Comparison of ENCODE assay signal across 27 cellular contexts in the genomic region with DNA sequence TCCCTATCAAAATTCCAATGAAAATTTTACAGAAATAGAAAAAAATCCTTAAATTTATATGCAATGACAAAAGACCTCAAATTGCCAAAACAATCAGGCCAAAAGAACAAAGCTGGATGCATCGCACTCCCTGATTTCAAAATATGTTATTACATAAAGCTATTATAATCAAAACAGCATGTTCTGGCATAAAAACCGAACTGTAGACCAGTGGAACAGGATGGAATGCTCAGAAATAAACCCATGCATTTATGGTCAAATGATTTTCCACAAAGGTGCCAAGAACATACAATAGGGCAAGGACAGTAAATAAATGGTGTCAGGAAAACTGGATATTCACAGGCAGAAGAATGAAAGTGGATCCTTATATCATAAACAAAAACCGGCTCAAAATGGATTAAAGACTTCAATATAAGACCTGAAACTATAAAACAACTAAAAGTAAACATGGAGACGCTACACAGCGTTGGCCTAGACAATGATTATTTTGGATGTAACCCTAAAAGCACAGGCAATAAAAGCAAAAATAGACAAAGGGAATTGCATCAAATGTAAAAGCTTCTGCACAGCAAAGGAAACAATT. TPM values are rescaled to one million over a fixed set of nuclear protein-coding genes. Genes with fewer than 3 reads are reported as not detected.
"Had no signal": no experiment of that assay in that cellular context is flagged by ENCODE, and none has a peak within 500 bp of the region (broad histone marks: within the 10 kb centered on the region; RNA-seq: fewer than 3 reads in every experiment).

No MANE protein-coding gene starts in this region.

- H3K9me3 Mint-ChIP-seq: activated T-cell treated with anti-CD3 and anti-CD28 coated beads, Interleukin-2, amount 50 U/mL, for 72 hours; stimulated activated effector memory CD8-positive, alpha-beta T cell treated with anti-CD3 and anti-CD28 coated beads, Interleukin-12 subunit alpha, Interleukin-12 subunit beta, amount 100 ng/mL, for 72 hours had no signal

- H3K27ac ChIP-seq: ascending aorta, coronary artery, esophagus muscularis mucosa, gastroesophageal sphincter, heart right ventricle, left ventricle myocardium inferior, pancreas, right lobe of liver, stomach, thoracic aorta, upper lobe of right lung had no signal

- H3K36me3 Mint-ChIP-seq: stimulated activated effector memory CD8-positive, alpha-beta T cell treated with anti-CD3 and anti-CD28 coated beads, Interleukin-12 subunit alpha, Interleukin-12 subunit beta, amount 100 ng/mL, for 72 hours had no signal

- H3K4me3 Mint-ChIP-seq: activated T-cell treated with anti-CD3 and anti-CD28 coated beads, Interleukin-2, amount 50 U/mL, for 72 hours; naive B cell; stimulated activated effector memory CD8-positive, alpha-beta T cell treated with anti-CD3 and anti-CD28 coated beads, Interleukin-12 subunit alpha, Interleukin-12 subunit beta, amount 100 ng/mL, for 72 hours; T-cell had no signal

- H3K27me3 Mint-ChIP-seq: naive B cell, T-cell had no signal

- H3K4me1 Mint-ChIP-seq: naive B cell; stimulated activated effector memory CD8-positive, alpha-beta T cell treated with anti-CD3 and anti-CD28 coated beads, Interleukin-12 subunit alpha, Interleukin-12 subunit beta, amount 100 ng/mL, for 72 hours; T-cell had no signal

- ATAC-seq: activated CD4-positive, CD25-positive, alpha-beta regulatory T cell treated with anti-CD3 and anti-CD28 coated beads, Interleukin-2, amount 50 U/mL, for 24 hours; activated T-cell treated with anti-CD3 and anti-CD28 coated beads, Interleukin-2, amount 50 U/mL, for 72 hours; gastroesophageal sphincter; heart right ventricle; mucosa of descending colon; pancreas; right lobe of liver; SK-N-SH treated with all-trans-retinoic acid at 6 μM for 48 hours; stimulated activated effector memory CD8-positive, alpha-beta T cell treated with anti-CD3 and anti-CD28 coated beads, Interleukin-12 subunit alpha, Interleukin-12 subunit beta, amount 100 ng/mL, for 72 hours; T-cell; upper lobe of right lung had no signal

- H3K27ac Mint-ChIP-seq: activated T-cell treated with anti-CD3 and anti-CD28 coated beads, Interleukin-2, amount 50 U/mL, for 72 hours; naive B cell; stimulated activated effector memory CD8-positive, alpha-beta T cell treated with anti-CD3 and anti-CD28 coated beads, Interleukin-12 subunit alpha, Interleukin-12 subunit beta, amount 100 ng/mL, for 72 hours; T-cell had no signal

- DNase-seq: activated CD8-positive, alpha-beta memory T cell treated with anti-CD3 and anti-CD28 coated beads for 24 hours; activated CD8-positive, alpha-beta memory T cell treated with anti-CD3 and anti-CD28 coated beads, Interleukin-2, amount 50 U/mL, for 48 hours; activated effector memory CD4-positive, alpha-beta T cell treated with anti-CD3 and anti-CD28 coated beads, Interleukin-2, amount 50 U/mL, for 16 hours; activated naive CD4-positive, alpha-beta T cell treated with anti-CD3 and anti-CD28 coated beads, Interleukin-2, amount 50 U/mL, for 16 hours; activated T-cell treated with anti-CD3 and anti-CD28 coated beads, Interleukin-2, amount 50 U/mL, for 72 hours; effector CD4-positive, alpha-beta T cell; heart right ventricle; left ventricle myocardium inferior; mucosa of descending colon; naive B cell; pancreas; right lobe of liver; small intestine; stimulated activated CD4-positive, alpha-beta T cell treated with anti-CD3 and anti-CD28 coated beads, Interleukin-4, amount 100 ng/mL, for 1 hour; stomach; T-cell; T1000; upper lobe of right lung had no signal

RNA-seq across cellular contexts. Expression of gene USP50, which starts 22.6 kb away (rescaled TPM):
- total RNA-seq: activated T-cell treated with anti-CD3 and anti-CD28 coated beads, Interleukin-2, amount 50 U/mL, for 72 hours; ascending aorta; esophagus muscularis mucosa; kidney epithelial cell; left ventricle myocardium inferior; thoracic aorta; upper lobe of right lung had no signal
